ENCODE assay signal across 9 cellular contexts in genomic region chr2:196268022-196268421, GRCh38.
DNase-seq lines count a peak whose midpoint lies in the region; ATAC-seq, FAIRE-seq and TF ChIP-seq lines count a peak whose summit lies in the region.
"Had no signal": no experiment of that assay in that cellular context is flagged by ENCODE, and none has a peak within 500 bp of the region (broad histone marks: within the 10 kb centered on the region; RNA-seq: fewer than 3 reads in every experiment).

No MANE protein-coding gene starts in this region.

- H3K4me3 ChIP-seq in RWPE2 (ENCODE audit: severe bottlenecking) (no peak overlapping the region), skeletal muscle satellite cell (ENCODE audit: low read length) (no peak overlapping the region)
- H3K4me3 ChIP-seq: esophagus muscularis mucosa had no signal

- H3K36me3 ChIP-seq in RWPE2 (ENCODE audit: low read depth) (0 out of 2 replicates have a peak, but pooled peaks cover 7% of the 10 kb centered on the region), skeletal muscle satellite cell (ENCODE audit: insufficient read depth, low read length) (no peaks in the 10 kb centered on the region)

- peak overlapping the region; percentile 64 for H3K27ac Mint-ChIP-seq in HFFc6

- H3K27me3 ChIP-seq in RWPE2 (ENCODE audit: insufficient read depth, poor library complexity, severe bottlenecking) (no peaks in the 10 kb centered on the region), skeletal muscle satellite cell (ENCODE audit: control insufficient read depth, insufficient read depth, low read length) (no peaks in the 10 kb centered on the region)
- H3K27me3 ChIP-seq: esophagus muscularis mucosa had no signal

- peak overlapping the region; percentile 31 for H3K4me2 ChIP-seq in skeletal muscle satellite cell (ENCODE audit: low read length)

- peak; percentile 81 for FAIRE-seq in endometrium (lab: Jason Lieb, UNC)

- H3K9me3 ChIP-seq in RWPE2 (ENCODE audit: severe bottlenecking) (no peaks in the 10 kb centered on the region), skeletal muscle satellite cell (replicated peaks; ENCODE audit: low read length) (no peaks in the 10 kb centered on the region)
- H3K9me3 ChIP-seq: esophagus muscularis mucosa had no signal

- peaks cover 18% of the 10 kb centered on the region for H3K36me3 Mint-ChIP-seq in HFFc6 (ENCODE audit: low read depth)

- peaks cover 47% of the 10 kb centered on the region for H3K4me1 Mint-ChIP-seq in HFFc6 (ENCODE audit: low read depth)

- peak overlapping the region; percentile 65 for H3K27ac ChIP-seq in RWPE2 (ENCODE audit: poor library complexity, severe bottlenecking)

- no peak for ATAC-seq in RWPE2 (ENCODE audit: low read depth)

- no peak for DNase-seq in HFFc6
- no peak for DNase-seq in RWPE2 (ENCODE audit: low spot score)
- DNase-seq in inferior parietal cortex (ENCODE audit: extremely low spot score), result no peak
- no peak for DNase-seq in foreskin melanocyte
- no peak for DNase-seq in effector CD8-positive, alpha-beta T cell (lab: John Stamatoyannopoulos, UW)
- DNase-seq in A172 (ENCODE audit: low spot score), result no peak

- no peaks in the 10 kb centered on the region; the same call in 1 of the 2 replicates for H3K27me3 Mint-ChIP-seq in HFFc6 (ENCODE audit: insufficient read depth)

- H3K9me3 Mint-ChIP-seq in HFFc6, result no peaks in the 10 kb centered on the region

- peak overlapping the region; percentile 43 for H3K9ac ChIP-seq in skeletal muscle satellite cell (ENCODE audit: low read depth, low read length)

- TF ChIP-seq CTCF in HFFc6 (IDR thresholded peaks at IDR 0.05) (no peak), RWPE2 (IDR thresholded peaks at IDR 0.05; ENCODE audit: poor library complexity, severe bottlenecking) (no peak)

- H3K4me1 ChIP-seq in RWPE2 (ENCODE audit: insufficient read depth, poor library complexity, severe bottlenecking) (peaks cover 47% of the 10 kb centered on the region), skeletal muscle satellite cell (ENCODE audit: control insufficient read depth, insufficient read depth, low read length) (peaks cover 40% of the 10 kb centered on the region)

- peak overlapping the region; percentile 18 for H3K4me3 Mint-ChIP-seq in HFFc6
